8 cellular contexts compared by ENCODE assay signal in genomic region chr10:132685121-132685891, GRCh38.
DNase-seq lines count a peak whose midpoint lies in the region; ATAC-seq and TF ChIP-seq lines count a peak whose summit lies in the region.

No MANE protein-coding gene starts in this region.

- no peaks in the 10 kb centered on the region for H3K9me3 ChIP-seq in adipocyte (ENCODE audit: control insufficient read depth, low read length)
- H3K9me3 ChIP-seq in tibial artery, result no peaks in the 10 kb centered on the region

- H3K4me1 ChIP-seq in ACC112 (ENCODE audit: control insufficient read depth, insufficient read depth, low read length, unreplicated experiment) (peaks cover 21% of the 10 kb centered on the region), adipocyte (ENCODE audit: control insufficient read depth, insufficient read depth, low read length) (peaks cover 14% of the 10 kb centered on the region), tibial artery (peaks cover 0 to 5% (median 2%) of the 10 kb centered on the region in 4 donors)

- H3K27ac ChIP-seq in ACC112 (ENCODE audit: low read depth, low read length), result peak overlapping the region; percentile 71
- no peak overlapping the region for H3K27ac ChIP-seq in tibial artery

- intact Hi-C loops in tibial artery (cut with DNase I; ENCODE audit: low total_unique reads), result no loop called here

- peaks cover 4% of the 10 kb centered on the region for H3K79me2 ChIP-seq in ACC112 (ENCODE audit: control insufficient read depth, insufficient read depth, low read length, unreplicated experiment)

- peak; percentile 59 for DNase-seq in HT-29 (ENCODE audit: low spot score)
- peak; percentile 8 for DNase-seq in adipocyte (ENCODE audit: low read depth)
- DNase-seq in kidney epithelial cell (ENCODE audit: low read depth), result peak; percentile 78
- peak; percentile 16 to 61 for DNase-seq in tibial artery
- DNase-seq in NCI-H187 treated with DMSO at 0.1 percent for 48 hours (lab: John Stamatoyannopoulos, UW), result no peak

- H2AFZ ChIP-seq in ACC112 (ENCODE audit: low read length, unreplicated experiment), result peak overlapping the region; percentile 54

- H3K36me3 ChIP-seq in ACC112 (ENCODE audit: insufficient read depth, low read length), result no peaks in the 10 kb centered on the region
- peaks cover under 1% of the 10 kb centered on the region for H3K36me3 ChIP-seq in adipocyte (ENCODE audit: control insufficient read depth, insufficient read depth, low read length, severe bottlenecking)
- H3K36me3 ChIP-seq in kidney epithelial cell (ENCODE audit: control insufficient read depth, insufficient read depth, low read length), result no peaks in the 10 kb centered on the region
- H3K36me3 ChIP-seq in tibial artery, result peaks cover under 1 to 9% (median under 1%) of the 10 kb centered on the region in 3 donors

- H3K4me3 ChIP-seq in ACC112 (ENCODE audit: low read depth, low read length), result peak overlapping the region; percentile 49; the same call in 1 of the 2 replicates
- H3K4me3 ChIP-seq in adipocyte (ENCODE audit: low read length), result no peak overlapping the region
- no peak overlapping the region for H3K4me3 ChIP-seq in kidney epithelial cell (ENCODE audit: low read depth, low read length)
- no peak overlapping the region for H3K4me3 ChIP-seq in tibial artery

- H3K9ac ChIP-seq in adipocyte (ENCODE audit: low read length), result no peak overlapping the region

- ATAC-seq in GM18517 (IDR thresholded peaks at IDR 0.05; ENCODE audit: unreplicated experiment) (no peak), GM21423 (IDR thresholded peaks at IDR 0.05; ENCODE audit: unreplicated experiment) (no peak)

- TF ChIP-seq CTCF in kidney epithelial cell (IDR thresholded peaks at IDR 0.05; ENCODE audit: insufficient read depth, low read length, poor library complexity, severe bottlenecking) (peak; percentile 15), tibial artery (IDR thresholded peaks at IDR 0.05) (no peak)

- H3K27me3 ChIP-seq in ACC112 (ENCODE audit: insufficient read depth, low read length), result no peaks in the 10 kb centered on the region
- H3K27me3 ChIP-seq in adipocyte (replicated peaks; ENCODE audit: control insufficient read depth, insufficient read depth, low read length), result no peaks in the 10 kb centered on the region
- H3K27me3 ChIP-seq in kidney epithelial cell (ENCODE audit: control insufficient read depth, insufficient read depth, low read length), result no peaks in the 10 kb centered on the region
- no peaks in the 10 kb centered on the region for H3K27me3 ChIP-seq in tibial artery
